Comparison of ENCODE assay signal across 8 cellular contexts in genomic region chr1:32179443-32180185, GRCh38. TPM values are rescaled to one million over a fixed set of nuclear protein-coding genes. Genes with fewer than 3 reads are reported as not detected.
A peak's percentile ranks its signal among the peaks of the same experiment; 100 is the strongest.
DNase-seq lines count a peak whose midpoint lies in the region; ATAC-seq and TF ChIP-seq lines count a peak whose summit lies in the region.

TSS of gene TXLNA (plus strand) at chr1:32179675. CDS start at chr1:32180346, 671 bp downstream.

- no peaks in the 10 kb centered on the region for H3K9me3 ChIP-seq in A673 (ENCODE audit: low read depth, low read length, poor library complexity, severe bottlenecking)
- no peaks in the 10 kb centered on the region for H3K9me3 ChIP-seq in smooth muscle cell (replicated peaks; ENCODE audit: low read depth)

- H3K4me1 ChIP-seq in A673 (ENCODE audit: insufficient read depth, low read length, poor library complexity, severe bottlenecking), result peaks cover 14% of the 10 kb centered on the region
- H3K4me1 ChIP-seq in smooth muscle cell (ENCODE audit: low read depth), result peaks cover 20% of the 10 kb centered on the region

- intact Hi-C loops in A673 (cut with micrococcal nuclease; ENCODE audit: unreplicated experiment), result no loop called here

- in situ Hi-C loops in T47D (cut with HindIII; ENCODE audit: low pct_unique_long_range_greater_than_20kb, low sequenced_read_pairs), result no loop called here

- H3K79me2 ChIP-seq in smooth muscle cell (ENCODE audit: low read depth), result peaks cover 41% of the 10 kb centered on the region

- TF ChIP-seq CTCF in A673 (conservative IDR thresholded peaks at IDR 0.05; ENCODE audit: low read depth, low read length) (no peak), VCaP (conservative IDR thresholded peaks at IDR 0.05) (no peak), smooth muscle cell (IDR thresholded peaks at IDR 0.05; ENCODE audit: borderline replicate concordance, insufficient read depth, poor library complexity, severe bottlenecking) (no peak)

- H3K27me3 ChIP-seq in A673 (replicated peaks; ENCODE audit: insufficient read depth, low read depth, low read length, poor library complexity), result no peaks in the 10 kb centered on the region
- H3K27me3 ChIP-seq in smooth muscle cell (ENCODE audit: low read depth), result no peaks in the 10 kb centered on the region

- no TSS peak for BruUV-seq in A673 (replicated peaks; lab: Mats Ljungman, UMichigan)

- peaks cover 39% of the 10 kb centered on the region for H4K20me1 ChIP-seq in smooth muscle cell (ENCODE audit: low read depth)

- ATAC-seq in GM18867 (IDR thresholded peaks at IDR 0.05; ENCODE audit: unreplicated experiment) (peak; percentile 86), HG03097 (IDR thresholded peaks at IDR 0.05; ENCODE audit: low FRiP score, unreplicated experiment) (peak; percentile 80)

- WGBS in smooth muscle cell (ENCODE audit: low lambda C conversion rate), result 1% methylated on average over 74 of the region's 79 CpGs

- H3K4me3 ChIP-seq in A673 (ENCODE audit: low read depth, low read length, poor library complexity, severe bottlenecking), result peak within 1 kb of the TSS; percentile 52
- H3K4me3 ChIP-seq in smooth muscle cell, result peak within 1 kb of the TSS; percentile 66

- H3K27ac ChIP-seq in A673 (ENCODE audit: low read depth, low read length, poor library complexity, severe bottlenecking), result peak within 1 kb of the TSS; percentile 94
- H3K27ac ChIP-seq in VCaP, result peak within 1 kb of the TSS; percentile 91
- peak within 1 kb of the TSS; percentile 96 for H3K27ac ChIP-seq in smooth muscle cell (ENCODE audit: low read depth)

- H3K36me3 ChIP-seq in A673 (ENCODE audit: insufficient read depth, low read length, poor library complexity, severe bottlenecking) (peaks cover 29% of the 10 kb centered on the region), smooth muscle cell (ENCODE audit: low read depth) (no peaks in the 10 kb centered on the region)

- H2AFZ ChIP-seq in smooth muscle cell (ENCODE audit: low read depth), result peak within 1 kb of the TSS; percentile 15

- DNase-seq in A673 (ENCODE audit: low spot score) (peak; percentile 90), NCI-H2171 treated with DMSO at 0.1 percent for 48 hours (lab: John Stamatoyannopoulos, UW) (peak; percentile 90), T47D (ENCODE audit: low read depth in 1 of 2, low spot score in 1 of 2) (peak; percentile 88 to 91), iPS-NIHi11 (ENCODE audit: low spot score) (peak; percentile 99), smooth muscle cell (lab: John Stamatoyannopoulos, UW; ENCODE audit: unreplicated experiment) (peak; percentile 97)

- peak within 1 kb of the TSS; percentile 94 for H3K4me2 ChIP-seq in smooth muscle cell

- peaks cover 11% of the 10 kb centered on the region for H3F3A ChIP-seq in smooth muscle cell (ENCODE audit: low read depth)

- POLR2A ChIA-PET in A673 (lab: Charles Lee; ENCODE audit: low non-redundant PET), result interaction anchor here (0.6 to 1.1 kb wide), 2 partner anchors 13 to 26 kb away, joined by 3 to 12 read pairs; no protein-coding TSS in a partner anchor

- CTCF ChIA-PET in A673 (lab: Charles Lee), result interaction anchor here (0.6 kb wide), 2 partner anchors 28 to 49 kb away, joined by 3 read pairs; no protein-coding TSS in a partner anchor

- H3K9ac ChIP-seq in smooth muscle cell (ENCODE audit: low read depth), result peak within 1 kb of the TSS; percentile 92

RNA-seq across cellular contexts. Expression of gene TXLNA, which starts in this region (rescaled TPM):
- 62.3 and 62.7 TPM in 2 replicates for total RNA-seq in A673 (2021)
- total RNA-seq in smooth muscle cell, result 42.7 and 44.6 TPM in 2 replicates
- 42.0 and 46.0 TPM in 2 replicates for polyA plus RNA-seq in smooth muscle cell

Comparison
In these comparisons a context has a peak if more than half of its experiments do, and no peak if none do; other contexts are left out.
1. Peak in every context shown above with its lines: DNase-seq, ATAC-seq, H3K4me3 ChIP-seq and H3K27ac ChIP-seq.